In the genomic region with DNA sequence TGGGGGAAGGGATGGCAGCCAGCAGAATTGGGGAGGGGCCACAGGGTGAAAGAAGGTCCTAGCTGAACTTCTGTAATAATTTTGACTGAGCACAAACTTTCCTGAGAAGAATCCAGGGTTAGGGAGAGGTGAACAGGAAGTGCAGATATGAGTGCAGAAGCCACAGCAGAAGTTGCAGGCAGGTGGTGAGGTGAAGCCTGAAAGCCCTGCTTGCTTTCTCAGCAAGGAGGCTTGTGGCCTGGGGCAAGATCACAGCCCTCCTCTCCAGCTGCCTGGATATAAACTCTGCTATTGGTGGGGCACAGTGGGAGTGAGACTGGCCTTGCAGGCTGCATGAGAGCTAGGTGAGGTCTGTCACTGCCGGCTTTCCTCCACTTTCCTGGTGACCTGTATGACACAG, we compare ENCODE assay signal across 1 cellular context.
TF ChIP-seq lines count a peak whose summit lies in the region.

No MANE protein-coding gene starts in this region.

TF ChIP-seq in GM12878, 131 proteins besides CTCF, POLR2A, EP300 and RAD21 (continued from another document):
- TF ChIP-seq ZBTB11 (CRISPR knock-in tag; IDR thresholded peaks at IDR 0.05) (no peak), TCF3 (IDR thresholded peaks at IDR 0.05; ENCODE audit: borderline replicate concordance, insufficient read depth, low read depth, low read length) (peak; percentile 62; the same call in 1 of the 2 replicates), SPI1 (IDR thresholded peaks at IDR 0.05; ENCODE audit: borderline replicate concordance, insufficient read depth, low read depth, low read length) (peak; percentile 21; the same call in 1 of the 2 replicates), EED (IDR thresholded peaks at IDR 0.05; ENCODE audit: low read depth) (peak; percentile 56), SMARCA5 (IDR thresholded peaks at IDR 0.05) (no peak)
